ENCODE assay signal across 15 cellular contexts in genomic region chr12:70842942-70843341, GRCh38.
DNase-seq lines count a peak whose midpoint lies in the region; ATAC-seq, FAIRE-seq and TF ChIP-seq lines count a peak whose summit lies in the region.
"Had no signal": no experiment of that assay in that cellular context is flagged by ENCODE, and none has a peak within 500 bp of the region (broad histone marks: within the 10 kb centered on the region; RNA-seq: fewer than 3 reads in every experiment).

No MANE protein-coding gene starts in this region.

- BruUV-seq in PC-3 (replicated peaks; lab: Mats Ljungman, UMichigan): no TSS peak

- no peak overlapping the region for H2AFZ ChIP-seq in PC-3 (ENCODE audit: low read length)

- H3K4me1 ChIP-seq in PC-3 (ENCODE audit: insufficient read depth, low read length): peaks cover 35% of the 10 kb centered on the region
- H3K4me1 ChIP-seq in kidney (ENCODE audit: control insufficient read depth in 1 of 2, insufficient read depth in 1 of 2, low read depth in 1 of 2, low read length in 2 of 2): no peaks in the 10 kb centered on the region

- POLR2A ChIA-PET in PC-3 (lab: Charles Lee; ENCODE audit: unreplicated experiment): no interaction called here

- peak overlapping the region; percentile 81 for H3K27ac ChIP-seq in PC-3 (ENCODE audit: low read length)
- H3K27ac ChIP-seq in epithelial cell of prostate: peak overlapping the region; percentile 64
- H3K27ac ChIP-seq in temporal lobe (ENCODE audit: low read depth, low read length): peak overlapping the region; percentile 70
- H3K27ac ChIP-seq in kidney (ENCODE audit: low read depth in 2 of 2, low read length in 2 of 2): no peak overlapping the region

- no peaks in the 10 kb centered on the region for H3K36me3 ChIP-seq in PC-3 (ENCODE audit: low read depth, low read length)
- H3K36me3 ChIP-seq in kidney (ENCODE audit: control insufficient read depth in 1 of 2, insufficient read depth in 2 of 2, low read length in 2 of 2): no peaks in the 10 kb centered on the region

- no peak for DNase-seq in PC-3
- DNase-seq in epithelial cell of prostate (ENCODE audit: low read depth, low spot score): no peak
- peak; percentile 87 for DNase-seq in medulla oblongata (ENCODE audit: extremely low spot score)
- DNase-seq in islet precursor cell: no peak
- no peak for DNase-seq in kidney
- DNase-seq in effector CD8-positive, alpha-beta T cell (lab: John Stamatoyannopoulos, UW): no peak
- DNase-seq: NCI-H1105 treated with DMSO at 0.1 percent for 48 hours, NCI-H1694, NCI-H2081 treated with DMSO at 0.1 percent for 48 hours, SIG-M5 had no signal

- H3K27me3 ChIP-seq in PC-3 (ENCODE audit: low read length): no peaks in the 10 kb centered on the region

- H3K4me3 ChIP-seq in PC-3 (ENCODE audit: low read length) (no peak overlapping the region), kidney (ENCODE audit: low read length in 2 of 2) (no peak overlapping the region)
- H3K4me3 ChIP-seq: K562 had no signal

- H3K9ac ChIP-seq in PC-3 (ENCODE audit: low read length): peak overlapping the region; percentile 15; the same call in 1 of the 2 replicates
- no peak overlapping the region for H3K9ac ChIP-seq in kidney (ENCODE audit: low read length in 2 of 2)

- H3K4me2 ChIP-seq in PC-3 (ENCODE audit: low read length): peak overlapping the region; percentile 44

- TF ChIP-seq CTCF in PC-3 (conservative IDR thresholded peaks at IDR 0.05; ENCODE audit: low read depth, low read length): no peak
- no peak for TF ChIP-seq CTCF in kidney (IDR thresholded peaks at IDR 0.05; ENCODE audit: borderline replicate concordance, extremely low read depth, insufficient read depth)

- intact Hi-C loops in PC-3 (cut with micrococcal nuclease) (loop anchor here (1.0 to 10.0 kb wide), 3 partner anchors 46 to 248 kb away; no protein-coding TSS in a partner anchor), kidney (cut with DNase I) (no loop called here)

- H3F3A ChIP-seq in PC-3 (ENCODE audit: low read length, unreplicated experiment): no peaks in the 10 kb centered on the region

- FAIRE-seq in kidney (lab: Jason Lieb, UNC): no peak
- FAIRE-seq: G401.6, K562 had no signal

- no peaks in the 10 kb centered on the region for H4K20me1 ChIP-seq in PC-3 (ENCODE audit: low read length)

- ATAC-seq in PC-3: no peak; the same call in 1 of the 2 replicates
- ATAC-seq: HCT116, K562, SK-N-SH treated with all-trans-retinoic acid at 6 μM for 48 hours had no signal

- H3K9me3 ChIP-seq in PC-3 (ENCODE audit: low read length) (no peaks in the 10 kb centered on the region), kidney (ENCODE audit: control insufficient read depth in 1 of 2, low read length in 2 of 2) (no peaks in the 10 kb centered on the region)

- CTCF ChIA-PET in PC-3 (lab: Charles Lee): interaction anchor here (0.9 kb wide), 1 partner anchor 172 kb away, joined by 3 read pairs; no protein-coding TSS in a partner anchor

- H3K79me2 ChIP-seq in PC-3 (ENCODE audit: low read length): no peaks in the 10 kb centered on the region

- no peaks in the 10 kb centered on the region; the same call in 1 of the 2 replicates for H3K9me2 ChIP-seq in PC-3 (replicated peaks; ENCODE audit: low read length)

Comparison
In these comparisons a context has a peak if more than half of its experiments do, and no peak if none do; other contexts are left out.
1. H3K27ac ChIP-seq: peak in PC-3 (single experiment), epithelial cell of prostate (single experiment) and temporal lobe (single experiment); none in kidney (0 of 2).